8 cellular contexts compared by ENCODE assay signal in genomic region chr4:67332627-67333026, GRCh38.
DNase-seq lines count a peak whose midpoint lies in the region; ATAC-seq, FAIRE-seq and TF ChIP-seq lines count a peak whose summit lies in the region.

No MANE protein-coding gene starts in this region.

- ATAC-seq in HG02884 (IDR thresholded peaks at IDR 0.05; ENCODE audit: unreplicated experiment), result peak; percentile 87
- ATAC-seq in Panc1, result no peak
- peak; percentile 79 for ATAC-seq in left lobe of liver
- ATAC-seq in Right ventricle myocardium superior (ENCODE audit: poor library complexity), result no peak

- H3K27me3 ChIP-seq in Panc1 (ENCODE audit: control insufficient read depth, insufficient read depth, low read length), result no peaks in the 10 kb centered on the region
- no peaks in the 10 kb centered on the region for H3K27me3 ChIP-seq in effector memory CD4-positive, alpha-beta T cell (replicated peaks; ENCODE audit: control insufficient read depth, insufficient read depth, low read length, poor library complexity, severe bottlenecking)

- no peak for FAIRE-seq in H54 (lab: Jason Lieb, UNC)

- no peaks in the 10 kb centered on the region for H3K9me3 ChIP-seq in Panc1 (ENCODE audit: control insufficient read depth, insufficient read depth, low read depth, low read length)
- H3K9me3 ChIP-seq in effector memory CD4-positive, alpha-beta T cell (ENCODE audit: control insufficient read depth, low read length), result no peaks in the 10 kb centered on the region

- BruUV-seq in Panc1 (replicated peaks; lab: Mats Ljungman, UMichigan), result no TSS peak

- no peak overlapping the region for H3K27ac ChIP-seq in Panc1 (ENCODE audit: low read length)
- no peak overlapping the region for H3K27ac ChIP-seq in effector memory CD4-positive, alpha-beta T cell (ENCODE audit: insufficient read depth, low read length, poor library complexity, severe bottlenecking)

- CTCF ChIA-PET in Panc1 (lab: Charles Lee), result no interaction called here

- TF ChIP-seq CTCF in GM13977 (IDR thresholded peaks at IDR 0.05; ENCODE audit: extremely low read depth, insufficient read depth, missing control alignments) (peak; percentile 41), Panc1 (IDR thresholded peaks at IDR 0.05) (peak; percentile 40)

- no peaks in the 10 kb centered on the region for H3K36me3 ChIP-seq in Panc1 (ENCODE audit: control insufficient read depth, insufficient read depth, low read length)
- no peaks in the 10 kb centered on the region for H3K36me3 ChIP-seq in effector memory CD4-positive, alpha-beta T cell (ENCODE audit: control insufficient read depth, insufficient read depth, low read length)

- intact Hi-C loops in Panc1 (cut with micrococcal nuclease; ENCODE audit: unreplicated experiment), result no loop called here
- intact Hi-C loops in Right ventricle myocardium superior (cut with DNase I), result no loop called here

- H3K4me1 ChIP-seq in Panc1 (ENCODE audit: control insufficient read depth, insufficient read depth, low read length), result no peaks in the 10 kb centered on the region
- no peaks in the 10 kb centered on the region for H3K4me1 ChIP-seq in effector memory CD4-positive, alpha-beta T cell (ENCODE audit: control insufficient read depth, insufficient read depth, low read length, poor library complexity, severe bottlenecking)

- no peak for TF ChIP-seq POLR2A in H54 (IDR thresholded peaks at IDR 0.05; ENCODE audit: low read depth, low read length)

- DNase-seq in GM13977 (ENCODE audit: low spot score) (no peak), Panc1 (ENCODE audit: low read depth, low spot score) (no peak), left lobe of liver (ENCODE audit: low spot score) (no peak), H54 (ENCODE audit: insufficient read length, low spot score) (no peak), HCEC 1CT (no peak), Right ventricle myocardium superior (no peak)
- DNase-seq in effector memory CD4-positive, alpha-beta T cell, result no peak

- in situ Hi-C loops in GM13977 (cut with MboI; ENCODE audit: low pct_unique_long_range_greater_than_20kb, low sequenced_read_pairs, unreplicated experiment) (no loop called here), Panc1 (cut with HindIII; ENCODE audit: low pct_unique_long_range_greater_than_20kb, low sequenced_read_pairs) (no loop called here)

- POLR2A ChIA-PET in Panc1 (lab: Charles Lee), result no interaction called here

- H3K4me3 ChIP-seq in Panc1 (ENCODE audit: low read depth in 2 of 2, low read length in 2 of 2), result no peak overlapping the region
- no peak overlapping the region for H3K4me3 ChIP-seq in effector memory CD4-positive, alpha-beta T cell (ENCODE audit: insufficient read depth, low read depth, low read length, poor library complexity, severe bottlenecking)

Comparison
In these comparisons a context has a peak if more than half of its experiments do, and no peak if none do; other contexts are left out.
1. ATAC-seq: peak in HG02884 (single experiment) and left lobe of liver (single experiment); none in Panc1 (single experiment) and Right ventricle myocardium superior (single experiment).